18 cellular contexts compared by ENCODE assay signal in genomic region chr13:111051656-111052232, GRCh38.
A peak's percentile ranks its signal among the peaks of the same experiment; 100 is the strongest.
DNase-seq lines count a peak whose midpoint lies in the region; ATAC-seq and TF ChIP-seq lines count a peak whose summit lies in the region.
"Had no signal": no experiment of that assay in that cellular context is flagged by ENCODE, and none has a peak within 500 bp of the region (broad histone marks: within the 10 kb centered on the region; RNA-seq: fewer than 3 reads in every experiment).

No MANE protein-coding gene starts in this region.

- H4K20me1 ChIP-seq in MM.1S (ENCODE audit: insufficient read depth, low read length) = no peaks in the 10 kb centered on the region

- H3K4me3 ChIP-seq in MM.1S (ENCODE audit: low read length) (no peak overlapping the region), left lung (no peak overlapping the region)

- H3K27ac ChIP-seq in MM.1S (ENCODE audit: low read length) = no peak overlapping the region
- no peak overlapping the region for H3K27ac ChIP-seq in left lung

- H3K9me3 ChIP-seq in MM.1S (replicated peaks; ENCODE audit: insufficient read depth, low read length) (no peaks in the 10 kb centered on the region), left lung (no peaks in the 10 kb centered on the region)
- H3K9me3 ChIP-seq: Caco-2, SK-N-SH had no signal

- ATAC-seq in left lung (no peak), GM19463 (IDR thresholded peaks at IDR 0.05; ENCODE audit: unreplicated experiment) (no peak), GM21367 (IDR thresholded peaks at IDR 0.05; ENCODE audit: unreplicated experiment) (no peak)
- ATAC-seq: HCT116 had no signal

- H3F3A ChIP-seq in MM.1S (ENCODE audit: insufficient read depth, low read length) = no peaks in the 10 kb centered on the region

- H3K36me3 ChIP-seq in MM.1S (replicated peaks; ENCODE audit: insufficient read depth, low read length) (no peaks in the 10 kb centered on the region), left lung (no peaks in the 10 kb centered on the region)

- H3K4me2 ChIP-seq in MM.1S (ENCODE audit: low read depth, low read length) = no peak overlapping the region
- H3K4me2 ChIP-seq: SK-N-SH had no signal

- intact Hi-C loops in left lung (cut with DNase I) = no loop called here

- DNase-seq in SHP77 (lab: John Stamatoyannopoulos, UW) (peak; percentile 52 to 55), SHP77 treated with DMSO at 0.1 percent for 48 hours (lab: John Stamatoyannopoulos, UW) (no peak), MM.1S (peak; percentile 19), SK-N-DZ (ENCODE audit: low spot score) (peak; percentile 35), left lung (peak; percentile 8 to 28), CD1c-positive myeloid dendritic cell (ENCODE audit: extremely low spot score) (no peak)
- DNase-seq: Caco-2; CD4-positive, alpha-beta T cell; IMR-90; Karpas-422; NCI-H1417 treated with DMSO at 0.1 percent for 48 hours; NCI-H2029; OCI-M1; SK-N-SH; T-helper 2 cell had no signal

- H3K9ac ChIP-seq in MM.1S (ENCODE audit: low read length) = no peak overlapping the region
- H3K9ac ChIP-seq: SK-N-SH had no signal

- no peaks in the 10 kb centered on the region for H3K79me2 ChIP-seq in MM.1S (ENCODE audit: low read length)

- H2AFZ ChIP-seq in MM.1S (ENCODE audit: low read length) = no peak overlapping the region

- no peaks in the 10 kb centered on the region for H3K27me3 ChIP-seq in MM.1S (replicated peaks; ENCODE audit: insufficient read depth, low read length)
- no peaks in the 10 kb centered on the region for H3K27me3 ChIP-seq in left lung

- TF ChIP-seq CTCF in MM.1S (IDR thresholded peaks at IDR 0.05; ENCODE audit: low read length) (no peak), left lung (IDR thresholded peaks at IDR 0.05) (no peak)

- H3K4me1 ChIP-seq in MM.1S (ENCODE audit: low read length) (peaks cover 6% of the 10 kb centered on the region), left lung (no peaks in the 10 kb centered on the region)
- H3K4me1 ChIP-seq: Caco-2 had no signal

- no peaks in the 10 kb centered on the region for H3K9me2 ChIP-seq in MM.1S (replicated peaks; ENCODE audit: insufficient read depth, low read length)
- H3K9me2 ChIP-seq: SK-N-SH had no signal

Comparison
In these comparisons a context has a peak if more than half of its experiments do, and no peak if none do; other contexts are left out.
1. DNase-seq: peak in SHP77 (2 of 2), MM.1S (single experiment), SK-N-DZ (single experiment) and left lung (2 of 2); none in SHP77 treated with DMSO at 0.1 percent for 48 hours (single experiment) and CD1c-positive myeloid dendritic cell (single experiment).